1 cellular context compared by ENCODE assay signal in genomic region chr9:87613265-87614111, GRCh38.
A peak's percentile ranks its signal among the peaks of the same experiment; 100 is the strongest.
TF ChIP-seq lines count a peak whose summit lies in the region.

No MANE protein-coding gene starts in this region.

TF ChIP-seq in HepG2, 621 proteins besides CTCF, POLR2A, EP300 and RAD21 (continued from another document and continues in another):
- no peak for TF ChIP-seq ATF6 (CRISPR knock-in tag; conservative IDR thresholded peaks at IDR 0.05)
- TF ChIP-seq PPARG (CRISPR knock-in tag; conservative IDR thresholded peaks at IDR 0.05): no peak; the same call in 1 of the 2 replicates
- peak; percentile 98 for TF ChIP-seq CEBPB (IDR thresholded peaks at IDR 0.05; ENCODE audit: borderline replicate concordance, low read depth, low read length)
- TF ChIP-seq HNRNPLL (IDR thresholded peaks at IDR 0.05; ENCODE audit: low read depth, low read length, poor library complexity, severe bottlenecking): no peak
- TF ChIP-seq GABPB1 (CRISPR knock-in tag; IDR thresholded peaks at IDR 0.05): no peak
- TF ChIP-seq ETV5 (CRISPR knock-in tag; IDR thresholded peaks at IDR 0.05; ENCODE audit: borderline replicate concordance): no peak
- TF ChIP-seq ZNF430 (CRISPR knock-in tag; IDR thresholded peaks at IDR 0.05): no peak
- peak; percentile 84 for TF ChIP-seq HDAC2 (CRISPR knock-in tag; IDR thresholded peaks at IDR 0.05)
- TF ChIP-seq CCDC6 (CRISPR knock-in tag; IDR thresholded peaks at IDR 0.05): no peak
- no peak for TF ChIP-seq ZEB1 (IDR thresholded peaks at IDR 0.05; ENCODE audit: insufficient replicate concordance, low read depth)
- TF ChIP-seq ZNF33B (CRISPR knock-in tag; IDR thresholded peaks at IDR 0.05): no peak
- no peak for TF ChIP-seq ZNF143 (CRISPR knock-in tag; IDR thresholded peaks at IDR 0.05)
- TF ChIP-seq ZNF317 (CRISPR knock-in tag; IDR thresholded peaks at IDR 0.05): no peak
- no peak for TF ChIP-seq GLI4 (CRISPR knock-in tag; IDR thresholded peaks at IDR 0.05; ENCODE audit: borderline replicate concordance)
- no peak for TF ChIP-seq ESRRA (CRISPR knock-in tag; IDR thresholded peaks at IDR 0.05; ENCODE audit: low read depth)
- 0 out of 2 replicates have a peak, but pooled peaks have one; percentile 31 for TF ChIP-seq PHF8 (CRISPR knock-in tag; IDR thresholded peaks at IDR 0.05)
- no peak for TF ChIP-seq RFXANK (CRISPR knock-in tag; IDR thresholded peaks at IDR 0.05)
- TF ChIP-seq ZNF660 (CRISPR knock-in tag; IDR thresholded peaks at IDR 0.05; ENCODE audit: borderline replicate concordance, low read depth): no peak
- no peak for TF ChIP-seq AHR (CRISPR knock-in tag; IDR thresholded peaks at IDR 0.05)
- TF ChIP-seq ZNF709 (CRISPR knock-in tag; IDR thresholded peaks at IDR 0.05): no peak
- TF ChIP-seq ZSCAN22 (CRISPR knock-in tag; IDR thresholded peaks at IDR 0.05): no peak
- TF ChIP-seq MNT (IDR thresholded peaks at IDR 0.05): peak; percentile 82
- TF ChIP-seq ZNF572 (CRISPR knock-in tag; IDR thresholded peaks at IDR 0.05): no peak
- TF ChIP-seq NFIB (CRISPR knock-in tag; IDR thresholded peaks at IDR 0.05; ENCODE audit: borderline replicate concordance): no peak
- peak; percentile 96 for TF ChIP-seq HNF1A (IDR thresholded peaks at IDR 0.05; ENCODE audit: low read depth)
- peak; percentile 97 for TF ChIP-seq HNF1A (CRISPR knock-in tag; IDR thresholded peaks at IDR 0.05; ENCODE audit: borderline replicate concordance)
- TF ChIP-seq ZSCAN25 (CRISPR knock-in tag; IDR thresholded peaks at IDR 0.05): no peak
- no peak for TF ChIP-seq HNRNPH1 (optimal IDR thresholded peaks at IDR 0.05; ENCODE audit: low read depth, low read length)
- TF ChIP-seq FOXO1 (CRISPR knock-in tag; IDR thresholded peaks at IDR 0.05): peak; percentile 65
- TF ChIP-seq BRD4 (CRISPR knock-in tag; IDR thresholded peaks at IDR 0.05): no peak
- no peak for TF ChIP-seq ZNF383 (CRISPR knock-in tag; IDR thresholded peaks at IDR 0.05; ENCODE audit: borderline replicate concordance)
- TF ChIP-seq ZNF326 (CRISPR knock-in tag; IDR thresholded peaks at IDR 0.05; ENCODE audit: borderline replicate concordance): no peak
- no peak for TF ChIP-seq ZNF335 (CRISPR knock-in tag; IDR thresholded peaks at IDR 0.05)
- no peak for TF ChIP-seq NCOA1 (CRISPR knock-in tag; IDR thresholded peaks at IDR 0.05)
- TF ChIP-seq EHMT2 (IDR thresholded peaks at IDR 0.05; ENCODE audit: borderline replicate concordance, low read depth, low read length): no peak
- TF ChIP-seq ZFP41 (CRISPR knock-in tag; IDR thresholded peaks at IDR 0.05; ENCODE audit: borderline replicate concordance): no peak
- no peak for TF ChIP-seq TRIM22 (IDR thresholded peaks at IDR 0.05)
- no peak for TF ChIP-seq IKZF5 (CRISPR knock-in tag; IDR thresholded peaks at IDR 0.05)
- no peak for TF ChIP-seq TBL1XR1 (IDR thresholded peaks at IDR 0.05; ENCODE audit: borderline replicate concordance, low read length, partially characterized antibody)
- no peak for TF ChIP-seq ZNF136 (CRISPR knock-in tag; IDR thresholded peaks at IDR 0.05; ENCODE audit: low read depth)
- peak; percentile 48; the same call in 1 of the 2 replicates for TF ChIP-seq POLR2AphosphoS5 (IDR thresholded peaks at IDR 0.05; ENCODE audit: low read depth, low read length)
- no peak for TF ChIP-seq NKX3-1 (CRISPR knock-in tag; IDR thresholded peaks at IDR 0.05)
- no peak for TF ChIP-seq ZNF770 (CRISPR knock-in tag; IDR thresholded peaks at IDR 0.05)
- no peak for TF ChIP-seq CBX2 (IDR thresholded peaks at IDR 0.05; ENCODE audit: low read depth, low read length)
- no peak for TF ChIP-seq CBX2 (CRISPR knock-in tag; IDR thresholded peaks at IDR 0.05; ENCODE audit: low read depth)
- TF ChIP-seq ZNF260 (CRISPR knock-in tag; IDR thresholded peaks at IDR 0.05; ENCODE audit: borderline replicate concordance, low read depth): no peak
- TF ChIP-seq ZNF629 (CRISPR knock-in tag; conservative IDR thresholded peaks at IDR 0.05): no peak
- TF ChIP-seq KLF16 (CRISPR knock-in tag; IDR thresholded peaks at IDR 0.05): no peak; a peak in 1 of 4 replicates
- no peak for TF ChIP-seq NAIF1 (CRISPR knock-in tag; IDR thresholded peaks at IDR 0.05; ENCODE audit: borderline replicate concordance)
- no peak for TF ChIP-seq NR1H2 (CRISPR knock-in tag; IDR thresholded peaks at IDR 0.05; ENCODE audit: borderline replicate concordance, low read depth)
- TF ChIP-seq ZNF576 (CRISPR knock-in tag; IDR thresholded peaks at IDR 0.05): no peak
- TF ChIP-seq PHF5A (CRISPR knock-in tag; IDR thresholded peaks at IDR 0.05; ENCODE audit: low read depth, unreplicated experiment): peak; percentile 23
- TF ChIP-seq IRX3 (CRISPR knock-in tag; IDR thresholded peaks at IDR 0.05; ENCODE audit: borderline replicate concordance, low read depth): no peak
- TF ChIP-seq ZNF232 (CRISPR knock-in tag; IDR thresholded peaks at IDR 0.05; ENCODE audit: borderline replicate concordance): no peak
- TF ChIP-seq MAFF (IDR thresholded peaks at IDR 0.05; ENCODE audit: low read depth, low read length): 0 out of 2 replicates have a peak, but pooled peaks have one; percentile 1
- no peak for TF ChIP-seq BCLAF1 (IDR thresholded peaks at IDR 0.05)
- TF ChIP-seq ZNF784 (CRISPR knock-in tag; IDR thresholded peaks at IDR 0.05; ENCODE audit: borderline replicate concordance): no peak
- TF ChIP-seq ZC3H4 (CRISPR knock-in tag; IDR thresholded peaks at IDR 0.05; ENCODE audit: borderline replicate concordance): no peak
- TF ChIP-seq ATF7-NPFF (CRISPR knock-in tag; IDR thresholded peaks at IDR 0.05; ENCODE audit: low read depth): no peak
- no peak for TF ChIP-seq PCBP1 (IDR thresholded peaks at IDR 0.05; ENCODE audit: borderline replicate concordance, low read depth, low read length)
